In genomic region chr16:57759131-57759530, GRCh38 we compare ENCODE assay signal across 18 cellular contexts. TPM values are rescaled to one million over a fixed set of nuclear protein-coding genes. Genes with fewer than 3 reads are reported as not detected.
A peak's percentile ranks its signal among the peaks of the same experiment; 100 is the strongest.
DNase-seq lines count a peak whose midpoint lies in the region; ATAC-seq, FAIRE-seq and TF ChIP-seq lines count a peak whose summit lies in the region.
"Had no signal": no experiment of that assay in that cellular context is flagged by ENCODE, and none has a peak within 500 bp of the region (broad histone marks: within the 10 kb centered on the region; RNA-seq: fewer than 3 reads in every experiment).

No MANE protein-coding gene starts in this region.

- H3K27me3 Mint-ChIP-seq in natural killer cell (ENCODE audit: low read depth in 2 of 2) (no peaks in the 10 kb centered on the region), glutamatergic neuron (ENCODE audit: unreplicated experiment) (peaks cover 13% of the 10 kb centered on the region)
- no peaks in the 10 kb centered on the region for H3K27me3 Mint-ChIP-seq in natural killer cell treated with Interleukin-12 subunit alpha and Interleukin-12 subunit beta and Interleukin-15 and Interleukin-18, amount 100 ng/mL, for 72 hours
- H3K27me3 Mint-ChIP-seq: B cell; CD4-positive, alpha-beta T cell; IgD-negative memory B cell had no signal

- H3K4me1 ChIP-seq in K562 (replicated peaks in 1 of 2; ENCODE audit: control insufficient read depth in 2 of 2, insufficient read depth in 2 of 2, low read length in 2 of 2) (peaks cover 0 to 59% of the 10 kb centered on the region in 2 experiments; a peak in 3 of 5 replicates), mesendoderm (ENCODE audit: control insufficient read depth, low read depth, low read length) (peaks cover 2% of the 10 kb centered on the region), gastrocnemius medialis (no peaks in the 10 kb centered on the region)
- H3K4me1 ChIP-seq: HAP-1, Peyer's patch had no signal

- H3K4me3 Mint-ChIP-seq in natural killer cell (no peak overlapping the region), glutamatergic neuron (ENCODE audit: unreplicated experiment) (no peak overlapping the region)
- H3K4me3 Mint-ChIP-seq in natural killer cell treated with Interleukin-12 subunit alpha and Interleukin-12 subunit beta and Interleukin-15 and Interleukin-18, amount 100 ng/mL, for 72 hours, result no peak overlapping the region
- H3K4me3 Mint-ChIP-seq: B cell; CD4-positive, alpha-beta T cell; IgD-negative memory B cell had no signal

- ATAC-seq in natural killer cell, result no peak
- no peak for ATAC-seq in natural killer cell treated with Interleukin-12 subunit alpha and Interleukin-12 subunit beta and Interleukin-15 and Interleukin-18, amount 100 ng/mL, for 72 hours
- ATAC-seq in K562, result no peak
- ATAC-seq in gastrocnemius medialis, result no peak

- 88% methylated on average over 5 of the region's 7 CpGs for WGBS in K562 (ENCODE audit: insufficient coverage, low coverage, missing lambda C conversion rate)
- no CpG with 5 or more reads among the region's 7 CpGs for WGBS in mesendoderm (ENCODE audit: extremely low coverage, insufficient coverage, low lambda C conversion rate)

- H3K4me2 ChIP-seq in K562 (ENCODE audit: insufficient read depth, low read length), result no peak overlapping the region
- no peak overlapping the region for H3K4me2 ChIP-seq in mesendoderm (ENCODE audit: low read length)

- H3K4me1 Mint-ChIP-seq in natural killer cell (peaks cover 4 to 7% of the 10 kb centered on the region in 2 donors), glutamatergic neuron (ENCODE audit: low read depth, unreplicated experiment) (peaks cover 8% of the 10 kb centered on the region)
- H3K4me1 Mint-ChIP-seq in natural killer cell treated with Interleukin-12 subunit alpha and Interleukin-12 subunit beta and Interleukin-15 and Interleukin-18, amount 100 ng/mL, for 72 hours (ENCODE audit: low read depth in 2 of 2), result peaks cover 0 to 6% of the 10 kb centered on the region in 2 donors
- H3K4me1 Mint-ChIP-seq: B cell, IgD-negative memory B cell had no signal

- no peak overlapping the region for H4K5ac ChIP-seq in mesendoderm (ENCODE audit: low read length)

- no peaks in the 10 kb centered on the region for H3K9me1 ChIP-seq in K562 (ENCODE audit: control insufficient read depth, insufficient read depth, low read length)

- H3K36me3 Mint-ChIP-seq in natural killer cell (no peaks in the 10 kb centered on the region), glutamatergic neuron (ENCODE audit: unreplicated experiment) (no peaks in the 10 kb centered on the region)
- no peaks in the 10 kb centered on the region for H3K36me3 Mint-ChIP-seq in natural killer cell treated with Interleukin-12 subunit alpha and Interleukin-12 subunit beta and Interleukin-15 and Interleukin-18, amount 100 ng/mL, for 72 hours
- H3K36me3 Mint-ChIP-seq: IgD-negative memory B cell had no signal

- TF ChIP-seq RAD21 in K562 (CRISPR knock-in tag; conservative IDR thresholded peaks at IDR 0.05 in 1 of 2, IDR thresholded peaks at IDR 0.05 in 1 of 2), result no peak

- TF ChIP-seq CTCF in natural killer cell (IDR thresholded peaks at IDR 0.05) (no peak), K562 (IDR thresholded peaks at IDR 0.05 in 2 of 3, conservative IDR thresholded peaks at IDR 0.05 in 1 of 3; ENCODE audit: insufficient read depth in 2 of 3, low read depth in 1 of 3, low read length in 3 of 3) (no peak), glutamatergic neuron (IDR thresholded peaks at IDR 0.05; ENCODE audit: partially characterized antibody, unreplicated experiment) (no peak), gastrocnemius medialis (IDR thresholded peaks at IDR 0.05 in 4 of 5, conservative IDR thresholded peaks at IDR 0.05 in 1 of 5) (no peak), GM10266 (IDR thresholded peaks at IDR 0.05; ENCODE audit: control insufficient read depth, insufficient read depth, low read depth, missing control alignments) (no peak)

- H4K8ac ChIP-seq in mesendoderm (ENCODE audit: low read depth, low read length), result no peak overlapping the region

- H3K9ac ChIP-seq in K562 (ENCODE audit: insufficient read depth in 1 of 2, low read depth in 2 of 2, low read length in 2 of 2) (peak overlapping the region in 1 of 2 experiments; percentile 65; a peak in 1 of 4 replicates), mesendoderm (ENCODE audit: low read length) (no peak overlapping the region)

- no peaks in the 10 kb centered on the region for H3K79me2 ChIP-seq in K562 (ENCODE audit: control insufficient read depth, insufficient read depth, low read length)
- no peaks in the 10 kb centered on the region for H3K79me2 ChIP-seq in mesendoderm (ENCODE audit: control insufficient read depth, insufficient read depth, low read length)

- in situ Hi-C loops in K562 (cut with MboI), result loop anchor here (10.0 kb wide), 1 partner anchor 246 kb away; the partner anchor contains the start of genes USB1 and ZNF319
- in situ Hi-C loops in gastrocnemius medialis (cut with MboI; ENCODE audit: low sequenced_read_pairs in 4 of 4), result loop anchor here in 2 of 4 donors (10.0 to 25.0 kb wide), 2 partner anchors 246 to 253 kb away; partner anchors contain the start of genes USB1 (in 2 of the 2) and ZNF319 (in 2 of the 2)

- H3K9me3 Mint-ChIP-seq in natural killer cell (no peaks in the 10 kb centered on the region), glutamatergic neuron (ENCODE audit: unreplicated experiment) (peaks cover 2% of the 10 kb centered on the region)
- no peaks in the 10 kb centered on the region for H3K9me3 Mint-ChIP-seq in natural killer cell treated with Interleukin-12 subunit alpha and Interleukin-12 subunit beta and Interleukin-15 and Interleukin-18, amount 100 ng/mL, for 72 hours
- H3K9me3 Mint-ChIP-seq: CD4-positive, alpha-beta T cell; IgD-negative memory B cell had no signal

- intact Hi-C loops in natural killer cell (cut with micrococcal nuclease) (loop anchor here (5.0 kb wide), 2 partner anchors 43 to 138 kb away; partner anchors contain the start of gene KIFC3), K562 (cut with micrococcal nuclease) (no loop called here), gastrocnemius medialis (cut with DNase I; ENCODE audit: low total_unique reads) (no loop called here)

- H3K79me1 ChIP-seq in mesendoderm (ENCODE audit: low read length), result no peaks in the 10 kb centered on the region

- FAIRE-seq in K562 (lab: Jason Lieb, UNC), result no peak

- no peak overlapping the region for H3K18ac ChIP-seq in mesendoderm (ENCODE audit: low read length)

- peaks cover 85% of the 10 kb centered on the region; the same call in 2 of the 3 replicates for H3K36me3 ChIP-seq in K562 (ENCODE audit: control insufficient read depth, insufficient read depth, low read length)
- peaks cover 7% of the 10 kb centered on the region for H3K36me3 ChIP-seq in mesendoderm (ENCODE audit: control insufficient read depth, insufficient read depth, low read length)
- H3K36me3 ChIP-seq in gastrocnemius medialis, result peaks cover 0 to 13% of the 10 kb centered on the region in 2 donors

- no peak overlapping the region for H3K56ac ChIP-seq in mesendoderm (ENCODE audit: low read length)

- no TSS peak for BruUV-seq in K562 (replicated peaks; lab: Mats Ljungman, UMichigan)

- H3K4me3 ChIP-seq in K562, result no peak overlapping the region
- H3K4me3 ChIP-seq in mesendoderm (ENCODE audit: low read length), result no peak overlapping the region
- no peak overlapping the region for H3K4me3 ChIP-seq in gastrocnemius medialis
- H3K4me3 ChIP-seq: HAP-1, Peyer's patch had no signal

- DNase-seq in natural killer cell, result no peak
- no peak for DNase-seq in natural killer cell treated with Interleukin-12 subunit alpha and Interleukin-12 subunit beta and Interleukin-15 and Interleukin-18, amount 100 ng/mL, for 72 hours (ENCODE audit: low spot score)
- DNase-seq in K562 (ENCODE audit: extremely low read depth in 1 of 4, low spot score in 3 of 4), result no peak
- DNase-seq in mesendoderm, result peak; percentile 7
- no peak for DNase-seq in glutamatergic neuron
- DNase-seq in gastrocnemius medialis, result no peak
- DNase-seq in GM10266 (ENCODE audit: extremely low spot score), result no peak
- DNase-seq: CD4-positive, alpha-beta T cell; NCI-H1105 treated with DMSO at 0.1 percent for 48 hours; NCI-H1694 treated with DMSO at 0.1 percent for 48 hours; NCI-H2107; NCI-H226; NCI-H524 treated with DMSO at 0.1 percent for 48 hours; Peyer's patch; SIG-M5 had no signal

- POLR2A ChIA-PET in K562 (lab: Yijun Ruan, JAX), result no interaction called here

- H3K27ac ChIP-seq in K562 (ENCODE audit: extremely low read depth, low read depth, low read length) (no peak overlapping the region), mesendoderm (ENCODE audit: low read depth, low read length) (no peak overlapping the region), gastrocnemius medialis (no peak overlapping the region)
- H3K27ac ChIP-seq: Peyer's patch had no signal

- no peak overlapping the region for H2BK15ac ChIP-seq in mesendoderm (replicated peaks; ENCODE audit: low read depth)

- no peak overlapping the region for H2BK120ac ChIP-seq in mesendoderm (ENCODE audit: low read depth, low read length)

- H3K23ac ChIP-seq in mesendoderm (ENCODE audit: low read length), result no peak overlapping the region

- no peaks in the 10 kb centered on the region for H3K9me3 ChIP-seq in K562 (replicated peaks; ENCODE audit: control insufficient read depth, insufficient read depth, low read depth, low read length)
- no peaks in the 10 kb centered on the region for H3K9me3 ChIP-seq in gastrocnemius medialis
- H3K9me3 ChIP-seq: HAP-1, Peyer's patch had no signal

- no peak overlapping the region for H3K4ac ChIP-seq in mesendoderm (ENCODE audit: low read depth, low read length)

- H2AK5ac ChIP-seq in mesendoderm (ENCODE audit: low read length), result no peak overlapping the region

- H4K20me1 ChIP-seq in K562 (replicated peaks; ENCODE audit: control insufficient read depth, insufficient read depth, low read length), result peaks cover 4% of the 10 kb centered on the region

- no peak overlapping the region for H2BK5ac ChIP-seq in mesendoderm (ENCODE audit: low read length)

- H2AFZ ChIP-seq in K562 (ENCODE audit: low read depth, low read length), result no peak overlapping the region

- no peak for TF ChIP-seq POLR2A in K562 (conservative IDR thresholded peaks at IDR 0.05)
- TF ChIP-seq POLR2A in gastrocnemius medialis (IDR thresholded peaks at IDR 0.05), result no peak

- H3K27ac Mint-ChIP-seq in natural killer cell (peak overlapping the region; percentile 34 to 69), glutamatergic neuron (ENCODE audit: unreplicated experiment) (no peak overlapping the region)
- H3K27ac Mint-ChIP-seq in natural killer cell treated with Interleukin-12 subunit alpha and Interleukin-12 subunit beta and Interleukin-15 and Interleukin-18, amount 100 ng/mL, for 72 hours, result peak overlapping the region in 1 of 2 donors; percentile 44
- H3K27ac Mint-ChIP-seq: B cell; CD4-positive, alpha-beta T cell had no signal

- TF ChIP-seq EP300 in K562 (IDR thresholded peaks at IDR 0.05; ENCODE audit: low read length), result no peak

- CTCF ChIA-PET in K562 (lab: Yijun Ruan, JAX; ENCODE audit: low intra/inter-chr PET ratio), result no interaction called here

- no peaks in the 10 kb centered on the region for H3K27me3 ChIP-seq in K562 (ENCODE audit: control insufficient read depth in 2 of 2, insufficient read depth in 2 of 2, low read length in 2 of 2)
- H3K27me3 ChIP-seq in mesendoderm (ENCODE audit: insufficient read depth, low read length, poor library complexity), result no peaks in the 10 kb centered on the region
- no peaks in the 10 kb centered on the region for H3K27me3 ChIP-seq in gastrocnemius medialis
- H3K27me3 ChIP-seq: Peyer's patch had no signal

RNA-seq across cellular contexts. Expression of gene KATNB1, which starts 23.6 kb away (rescaled TPM):
- 10 to 100 TPM; 23.6 to 34.3 (median 29.7) TPM for total RNA-seq in natural killer cell
- 10 to 100 TPM; 33.7 to 65.3 TPM for total RNA-seq in natural killer cell treated with Interleukin-12 subunit alpha and Interleukin-12 subunit beta and Interleukin-15 and Interleukin-18, amount 100 ng/mL, for 72 hours
- total RNA-seq in K562 (2011; cell fraction: chromatin; rRNA removed; ENCODE audit: low replicate concordance), result 32.2 and 108 TPM in 2 replicates
- 85.9 and 107 TPM in 2 replicates for total RNA-seq in K562 (2011; cell fraction: nucleolus; rRNA removed)
- 35.6 and 47.7 TPM in 2 replicates for total RNA-seq in K562 (2011; cell fraction: nucleoplasm; rRNA removed)
- total RNA-seq in K562 (2014; rRNA removed), result 41.7 and 49.9 TPM in 2 replicates
- total RNA-seq in K562 (2014; rRNA removed; fragmentation: Illumina TruSeq; extraction: Trizol), result 11.0 and 12.4 TPM in 2 replicates
- total RNA-seq in K562 (2015; rRNA removed; fragmentation: Illumina TruSeq; extraction: Trizol), result 16.2 and 19.2 TPM in 2 replicates
- total RNA-seq in K562 (2021), result 50.2 and 52.6 TPM in 2 replicates
- polyA plus RNA-seq in K562 (2011; rRNA removed), result 21.9 and 35.8 TPM in 2 replicates
- 23.3 and 42.8 TPM in 2 replicates for polyA plus RNA-seq in K562 (2011; cell fraction: cytosol; rRNA removed)
- 157 and 196 TPM in 2 replicates for polyA plus RNA-seq in K562 (2011; cell fraction: nucleus; rRNA removed)
- 32.5 and 46.3 TPM in 2 replicates for polyA plus RNA-seq in K562 (2012)
- 34.2 and 55.7 TPM in 2 replicates for polyA plus RNA-seq in K562 (2014; fragmentation: Illumina TruSeq; extraction: Trizol)
- 1 to 10 TPM; 1.2 to 2.6 TPM for polyA plus RNA-seq in K562 (2014; fragmentation: Nextera tagmentation; extraction: Ambion mirVana)
- 39.6 and 48.0 TPM in 2 replicates for polyA plus RNA-seq in K562 (2014; rRNA removed)
- polyA minus RNA-seq in K562 (2011; rRNA and poly(A)+ RNA removed), result 9.4 and 10.4 TPM in 2 replicates
- 17.7 and 29.2 TPM in 2 replicates for polyA minus RNA-seq in K562 (2011; cell fraction: cytosol; rRNA and poly(A)+ RNA removed)
- polyA minus RNA-seq in K562 (2011; cell fraction: nucleus; rRNA and poly(A)+ RNA removed), result 35.1 and 38.8 TPM in 2 replicates
- polyA plus RNA-seq in mesendoderm (2013, experiment 1 of 2), result 30.2 TPM
- polyA plus RNA-seq in mesendoderm (2013, experiment 2 of 2), result 30.1 TPM
- 74.4 TPM for total RNA-seq in glutamatergic neuron (ENCODE audit: unreplicated experiment)
- 10 to 100 TPM; 10.7 to 18.0 (median 14.2) TPM for total RNA-seq in gastrocnemius medialis

RNA-seq across cellular contexts. Expression of gene KIFC3, which starts 43.2 kb away (rescaled TPM):
- total RNA-seq in natural killer cell (100 to 1,000 TPM in 1 of 3 donors, 10 to 100 TPM in 2; 54.2 to 106 (median 84.9) TPM), K562 (2014; rRNA removed) (103 and 106 TPM in 2 replicates), K562 (2014; rRNA removed; fragmentation: Illumina TruSeq; extraction: Trizol) (19.0 and 22.9 TPM in 2 replicates), K562 (2015; rRNA removed; fragmentation: Illumina TruSeq; extraction: Trizol) (26.2 and 28.4 TPM in 2 replicates), K562 (2021) (94.5 and 105 TPM in 2 replicates), glutamatergic neuron (ENCODE audit: unreplicated experiment) (0.76 TPM), gastrocnemius medialis (10 to 100 TPM in 1 of 4 donors, 1 to 10 TPM in 3; 2.1 to 12.0 (median 3.2) TPM)
- 10 to 100 TPM in 1 of 2 donors, 1 to 10 TPM in 1; 2.5 to 10.0 TPM for total RNA-seq in natural killer cell treated with Interleukin-12 subunit alpha and Interleukin-12 subunit beta and Interleukin-15 and Interleukin-18, amount 100 ng/mL, for 72 hours
- 164 and 411 TPM in 2 replicates for total RNA-seq in K562 (2011; cell fraction: chromatin; rRNA removed; ENCODE audit: low replicate concordance)
- 182 and 194 TPM in 2 replicates for total RNA-seq in K562 (2011; cell fraction: nucleolus; rRNA removed)
- total RNA-seq in K562 (2011; cell fraction: nucleoplasm; rRNA removed), result 159 and 191 TPM in 2 replicates
- polyA plus RNA-seq in K562 (2011; rRNA removed) (53.3 and 63.5 TPM in 2 replicates), K562 (2014; fragmentation: Illumina TruSeq; extraction: Trizol) (20.2 and 47.1 TPM in 2 replicates), K562 (2014; fragmentation: Nextera tagmentation; extraction: Ambion mirVana) (under 1 TPM; 0.23 to 0.96 TPM), K562 (2014; rRNA removed) (78.1 and 80.3 TPM in 2 replicates)
- 55.1 and 112 TPM in 2 replicates for polyA plus RNA-seq in K562 (2011; cell fraction: cytosol; rRNA removed)
- 117 and 212 TPM in 2 replicates for polyA plus RNA-seq in K562 (2011; cell fraction: nucleus; rRNA removed)
- 52.0 and 117 TPM in 2 replicates for polyA plus RNA-seq in K562 (2012)
- polyA minus RNA-seq in K562 (2011; rRNA and poly(A)+ RNA removed), result 30.1 and 42.3 TPM in 2 replicates
- polyA minus RNA-seq in K562 (2011; cell fraction: cytosol; rRNA and poly(A)+ RNA removed), result 44.9 and 52.3 TPM in 2 replicates
- 83.2 and 86.6 TPM in 2 replicates for polyA minus RNA-seq in K562 (2011; cell fraction: nucleus; rRNA and poly(A)+ RNA removed)
- 13.8 TPM for polyA plus RNA-seq in mesendoderm (2013, experiment 1 of 2)
- 14.1 TPM for polyA plus RNA-seq in mesendoderm (2013, experiment 2 of 2)
- total RNA-seq: CD4-positive, alpha-beta T cell had no signal
- polyA plus RNA-seq: IgD-negative memory B cell had no signal
